In genomic region chrX:30913556-30913955, GRCh38 we compare ENCODE assay signal across 26 cellular contexts. TPM values are rescaled to one million over a fixed set of nuclear protein-coding genes. Genes with fewer than 3 reads are reported as not detected.
DNase-seq lines count a peak whose midpoint lies in the region; ATAC-seq, FAIRE-seq and TF ChIP-seq lines count a peak whose summit lies in the region.
"Had no signal": no experiment of that assay in that cellular context is flagged by ENCODE, and none has a peak within 500 bp of the region (broad histone marks: within the 10 kb centered on the region; RNA-seq: fewer than 3 reads in every experiment).

No MANE protein-coding gene starts in this region.

- in situ Hi-C loops in transverse colon (cut with MboI; ENCODE audit: low pct_ligation_motif_present in 1 of 4, low pct_unique_long_range_greater_than_20kb in 1 of 4, low sequenced_read_pairs in 3 of 4), result no loop called here

- H3K4me3 ChIP-seq in A549, result no peak overlapping the region
- H3K4me3 ChIP-seq in astrocyte (ENCODE audit: insufficient read depth, low read depth, low read length), result no peak overlapping the region
- H3K4me3 ChIP-seq in mucosa of descending colon, result no peak overlapping the region
- no peak overlapping the region for H3K4me3 ChIP-seq in transverse colon
- H3K4me3 ChIP-seq: BLaER1 treated with 17β-estradiol and CSF1 and Interleukin-3, amounts not matched to agents 10 nM and 100 nM; GM12878; GM23338 had no signal

- TF ChIP-seq EP300 in A549 (IDR thresholded peaks at IDR 0.05) (no peak), transverse colon (IDR thresholded peaks at IDR 0.05; ENCODE audit: low read depth) (no peak)

- no peaks in the 10 kb centered on the region for H3K9me3 Mint-ChIP-seq in astrocyte (ENCODE audit: unreplicated experiment)
- peaks cover 3% of the 10 kb centered on the region for H3K9me3 Mint-ChIP-seq in chondrocyte (ENCODE audit: low read depth)
- H3K9me3 Mint-ChIP-seq: CD14-positive monocyte; CD4-positive, alpha-beta T cell; CD8-positive, alpha-beta memory T cell; GM23338; HFFc6 had no signal

- no peaks in the 10 kb centered on the region for H3K36me3 ChIP-seq in astrocyte (ENCODE audit: insufficient read depth, low read length)
- no peaks in the 10 kb centered on the region for H3K36me3 ChIP-seq in mucosa of descending colon (ENCODE audit: low read depth)
- H3K36me3 ChIP-seq in transverse colon, result no peaks in the 10 kb centered on the region
- H3K36me3 ChIP-seq: BE2C; BLaER1 treated with 17β-estradiol and CSF1 and Interleukin-3, amounts not matched to agents 10 nM and 100 nM had no signal

- POLR2A ChIA-PET in A549 (lab: Yijun Ruan, JAX), result no interaction called here

- CTCF ChIA-PET in A549 (lab: Yijun Ruan, JAX), result no interaction called here

- TF ChIP-seq RAD21 in A549 (conservative IDR thresholded peaks at IDR 0.05 in 1 of 2, IDR thresholded peaks at IDR 0.05 in 1 of 2), result no peak

- TF ChIP-seq POLR2A in A549 (IDR thresholded peaks at IDR 0.05; ENCODE audit: low read length) (no peak), transverse colon (IDR thresholded peaks at IDR 0.05) (no peak)

- WGBS in A549 (ENCODE audit: missing lambda C conversion rate), result 69% methylated on average over 1 of the region's 1 CpG
- WGBS in transverse colon (ENCODE audit: low coverage in 1 of 2), 2 donors, result 70% methylated on average over 1 of the region's 1 CpG; no CpG with 5 or more reads in 1 of the 2 donors

- H3K27me3 Mint-ChIP-seq in astrocyte (ENCODE audit: low read depth, unreplicated experiment) (no peaks in the 10 kb centered on the region), chondrocyte (ENCODE audit: low read depth) (peaks cover 2% of the 10 kb centered on the region)
- H3K27me3 Mint-ChIP-seq: CD4-positive, alpha-beta T cell had no signal

- H3K27ac ChIP-seq in A549 (no peak overlapping the region), astrocyte (ENCODE audit: low read depth, low read length) (no peak overlapping the region), transverse colon (no peak overlapping the region)
- H3K27ac ChIP-seq: 22Rv1; BLaER1 treated with 17β-estradiol and CSF1 and Interleukin-3, amounts not matched to agents 10 nM and 100 nM had no signal

- H3K79me2 ChIP-seq in astrocyte (ENCODE audit: insufficient read depth, low read length), result no peaks in the 10 kb centered on the region

- H3K9me3 ChIP-seq in A549 (no peaks in the 10 kb centered on the region), astrocyte (ENCODE audit: insufficient read depth, low read depth, low read length) (no peaks in the 10 kb centered on the region), mucosa of descending colon (no peaks in the 10 kb centered on the region), transverse colon (no peaks in the 10 kb centered on the region)
- H3K9me3 ChIP-seq: BE2C; BLaER1 treated with 17β-estradiol and CSF1 and Interleukin-3, amounts not matched to agents 10 nM and 100 nM had no signal

- TF ChIP-seq CTCF in A549 (IDR thresholded peaks at IDR 0.05) (no peak), astrocyte (IDR thresholded peaks at IDR 0.05; ENCODE audit: insufficient read depth, low read depth, low read length) (no peak), mucosa of descending colon (IDR thresholded peaks at IDR 0.05) (no peak), transverse colon (IDR thresholded peaks at IDR 0.05) (no peak), chondrocyte (IDR thresholded peaks at IDR 0.05) (no peak)

- no peak for DNase-seq in A549 (ENCODE audit: low read depth in 1 of 2, low spot score in 1 of 2)
- no peak for DNase-seq in astrocyte (ENCODE audit: low read depth)
- DNase-seq in mucosa of descending colon, result peak in 1 of 3 donors; percentile 21
- peak; percentile 16 for DNase-seq in transverse colon
- DNase-seq in chondrocyte (ENCODE audit: low spot score), result no peak
- DNase-seq: ACHN; AML-193; BE2C; CD4-positive, alpha-beta T cell; CD8-positive, alpha-beta memory T cell; DMS 273 treated with DMSO at 0.1 percent for 48 hours; DMS79; EL; GDM1; H9; HFFc6 had no signal

- H3K9ac ChIP-seq in astrocyte (ENCODE audit: low read length), result no peak overlapping the region
- H3K9ac ChIP-seq: BLaER1 treated with 17β-estradiol and CSF1 and Interleukin-3, amounts not matched to agents 10 nM and 100 nM had no signal

- ATAC-seq in A549 (no peak), mucosa of descending colon (peak; percentile 95), GM18858 (IDR thresholded peaks at IDR 0.05; ENCODE audit: unreplicated experiment) (no peak), HG03045 (IDR thresholded peaks at IDR 0.05; ENCODE audit: unreplicated experiment) (no peak)
- ATAC-seq: GM12878, GM23338, HCT116 had no signal

- H3K27ac Mint-ChIP-seq in astrocyte (ENCODE audit: unreplicated experiment) (no peak overlapping the region), chondrocyte (ENCODE audit: unreplicated experiment) (no peak overlapping the region)
- H3K27ac Mint-ChIP-seq: CD14-positive monocyte; CD4-positive, alpha-beta T cell; CD8-positive, alpha-beta memory T cell; GM23338; H9; HFFc6 had no signal

- no peaks in the 10 kb centered on the region for H4K20me1 ChIP-seq in astrocyte (ENCODE audit: insufficient read depth, low read length)
- H4K20me1 ChIP-seq: BLaER1 treated with 17β-estradiol and CSF1 and Interleukin-3, amounts not matched to agents 10 nM and 100 nM had no signal

- H2AFZ ChIP-seq in astrocyte (ENCODE audit: low read depth, low read length), result no peak overlapping the region
- H2AFZ ChIP-seq: GM23338 had no signal

- intact Hi-C loops in mucosa of descending colon (cut with DNase I, micrococcal nuclease), result no loop called here
- intact Hi-C loops in transverse colon (cut with DNase I; ENCODE audit: low total_unique reads), result no loop called here

- H3K4me1 Mint-ChIP-seq in astrocyte (ENCODE audit: low read depth, unreplicated experiment) (peaks cover 2% of the 10 kb centered on the region), chondrocyte (ENCODE audit: low read depth) (no peaks in the 10 kb centered on the region)
- H3K4me1 Mint-ChIP-seq: CD8-positive, alpha-beta memory T cell had no signal

- H3K4me2 ChIP-seq in A549 (no peak overlapping the region), astrocyte (ENCODE audit: low read length) (no peak overlapping the region)
- H3K4me2 ChIP-seq: BLaER1 treated with 17β-estradiol and CSF1 and Interleukin-3, amounts not matched to agents 10 nM and 100 nM; GM23338 had no signal

- FAIRE-seq in A549 (lab: Jason Lieb, UNC) (peak; percentile 98), astrocyte (lab: Jason Lieb, UNC) (peak; percentile 88)
- FAIRE-seq: A204.1, D721Med, GM12878 had no signal

- H3K27me3 ChIP-seq in astrocyte (ENCODE audit: insufficient read depth, low read length), result no peaks in the 10 kb centered on the region
- no peaks in the 10 kb centered on the region for H3K27me3 ChIP-seq in transverse colon
- H3K27me3 ChIP-seq: BE2C; BLaER1 treated with 17β-estradiol and CSF1 and Interleukin-3, amounts not matched to agents 10 nM and 100 nM had no signal

- H3K4me3 Mint-ChIP-seq in astrocyte (ENCODE audit: unreplicated experiment), result no peak overlapping the region
- H3K4me3 Mint-ChIP-seq in chondrocyte (ENCODE audit: unreplicated experiment), result no peak overlapping the region
- H3K4me3 Mint-ChIP-seq: CD14-positive monocyte; CD4-positive, alpha-beta T cell; CD8-positive, alpha-beta memory T cell; GM23338; H9; HFFc6 had no signal

- H3K36me3 Mint-ChIP-seq in astrocyte (ENCODE audit: low read depth, unreplicated experiment), result no peaks in the 10 kb centered on the region
- H3K36me3 Mint-ChIP-seq in chondrocyte (ENCODE audit: low read depth), result no peaks in the 10 kb centered on the region
- H3K36me3 Mint-ChIP-seq: CD14-positive monocyte had no signal

- H3K4me1 ChIP-seq in A549 (no peaks in the 10 kb centered on the region), astrocyte (ENCODE audit: insufficient read depth, low read length) (peaks cover 9% of the 10 kb centered on the region), mucosa of descending colon (ENCODE audit: low read depth) (no peaks in the 10 kb centered on the region), transverse colon (no peaks in the 10 kb centered on the region)
- H3K4me1 ChIP-seq: BE2C had no signal

TF ChIP-seq in A549, 52 proteins besides CTCF, POLR2A, EP300 and RAD21 (continues in another document):
- no peak for TF ChIP-seq CBX8 (IDR thresholded peaks at IDR 0.05)
- TF ChIP-seq PHF8 (IDR thresholded peaks at IDR 0.05; ENCODE audit: borderline replicate concordance, low read depth), result no peak
- TF ChIP-seq SMC3 (IDR thresholded peaks at IDR 0.05), result no peak
- no peak for TF ChIP-seq JUNB (IDR thresholded peaks at IDR 0.05)
- no peak for TF ChIP-seq ELK1 (IDR thresholded peaks at IDR 0.05; ENCODE audit: low read depth, low read length)
- no peak for TF ChIP-seq RARB (CRISPR knock-in tag; IDR thresholded peaks at IDR 0.05)
- no peak for TF ChIP-seq HOXB5 (CRISPR knock-in tag; IDR thresholded peaks at IDR 0.05)
- TF ChIP-seq RCOR1 (IDR thresholded peaks at IDR 0.05; ENCODE audit: low read depth, low read length), result no peak

RNA-seq across cellular contexts. Expression of gene TAB3, which starts 24.5 kb away (rescaled TPM):
- polyA plus RNA-seq in A549 (2011; rRNA removed) (17.7 and 18.6 TPM in 2 replicates), A549 (2017; fragmentation: RNase III; extraction: RNeasy Plus Mini Kit Qiagen cat#74134 plus additional on column Dnase treatment) (11.2 to 12.2 TPM (median 11.3 TPM) in 3 replicates)
- polyA plus RNA-seq in A549 (2012; cell fraction: cytosol; rRNA removed), result 5.3 and 7.7 TPM in 2 replicates
- 5.0 and 7.9 TPM in 2 replicates for polyA plus RNA-seq in A549 (2012; cell fraction: nucleus; rRNA removed)
- 12.1 and 17.5 TPM in 2 replicates for polyA minus RNA-seq in A549 (2011; rRNA and poly(A)+ RNA removed)
- total RNA-seq in astrocyte (17.7 and 19.3 TPM in 2 replicates), mucosa of descending colon (10 to 100 TPM; 18.6 to 20.7 (median 20.1) TPM), transverse colon (10 to 100 TPM; 10.3 to 34.0 (median 30.6) TPM), chondrocyte (9.2 to 10.5 TPM (median 9.8 TPM) in 3 replicates)
